ENCODE assay signal across 1 cellular context in the genomic region with DNA sequence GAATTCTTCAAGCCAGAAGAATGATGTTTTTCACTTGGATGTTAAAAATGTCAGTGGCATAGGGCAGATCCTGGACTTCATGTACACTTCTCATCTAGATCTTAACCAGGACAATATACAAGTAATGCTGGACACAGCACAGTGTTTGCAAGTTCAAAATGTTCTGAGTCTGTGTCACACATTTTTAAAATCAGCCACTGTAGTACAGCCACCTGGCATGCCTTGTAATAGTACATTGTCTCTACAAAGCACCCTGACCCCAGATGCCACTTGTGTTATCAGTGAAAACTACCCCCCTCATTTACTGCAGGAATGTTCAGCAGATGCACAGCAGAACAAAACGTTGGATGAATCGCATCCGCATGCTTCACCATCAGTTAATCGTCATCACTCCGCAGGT.
TF ChIP-seq lines count a peak whose summit lies in the region.

No MANE protein-coding gene starts in this region.

TF ChIP-seq in K562, 482 proteins besides CTCF, POLR2A, EP300 and RAD21:
- TF ChIP-seq, protein P1, sequence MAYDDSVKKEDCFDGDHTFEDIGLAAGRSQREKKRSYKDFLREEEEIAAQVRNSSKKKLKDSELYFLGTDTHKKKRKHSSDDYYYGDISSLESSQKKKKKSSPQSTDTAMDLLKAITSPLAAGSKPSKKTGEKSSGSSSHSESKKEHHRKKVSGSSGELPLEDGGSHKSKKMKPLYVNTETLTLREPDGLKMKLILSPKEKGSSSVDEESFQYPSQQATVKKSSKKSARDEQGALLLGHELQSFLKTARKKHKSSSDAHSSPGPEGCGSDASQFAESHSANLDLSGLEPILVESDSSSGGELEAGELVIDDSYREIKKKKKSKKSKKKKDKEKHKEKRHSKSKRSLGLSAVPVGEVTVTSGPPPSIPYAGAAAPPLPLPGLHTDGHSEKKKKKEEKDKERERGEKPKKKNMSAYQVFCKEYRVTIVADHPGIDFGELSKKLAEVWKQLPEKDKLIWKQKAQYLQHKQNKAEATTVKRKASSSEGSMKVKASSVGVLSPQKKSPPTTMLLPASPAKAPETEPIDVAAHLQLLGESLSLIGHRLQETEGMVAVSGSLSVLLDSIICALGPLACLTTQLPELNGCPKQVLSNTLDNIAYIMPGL (CRISPR knock-in tag; IDR thresholded peaks at IDR 0.05): no peak
- TF ChIP-seq ZBTB8A (IDR thresholded peaks at IDR 0.05; ENCODE audit: partially characterized antibody) (no peak), OTX1 (CRISPR knock-in tag; IDR thresholded peaks at IDR 0.05) (no peak), ZNF75A (CRISPR knock-in tag; IDR thresholded peaks at IDR 0.05) (no peak)
- TF ChIP-seq, protein P2, sequence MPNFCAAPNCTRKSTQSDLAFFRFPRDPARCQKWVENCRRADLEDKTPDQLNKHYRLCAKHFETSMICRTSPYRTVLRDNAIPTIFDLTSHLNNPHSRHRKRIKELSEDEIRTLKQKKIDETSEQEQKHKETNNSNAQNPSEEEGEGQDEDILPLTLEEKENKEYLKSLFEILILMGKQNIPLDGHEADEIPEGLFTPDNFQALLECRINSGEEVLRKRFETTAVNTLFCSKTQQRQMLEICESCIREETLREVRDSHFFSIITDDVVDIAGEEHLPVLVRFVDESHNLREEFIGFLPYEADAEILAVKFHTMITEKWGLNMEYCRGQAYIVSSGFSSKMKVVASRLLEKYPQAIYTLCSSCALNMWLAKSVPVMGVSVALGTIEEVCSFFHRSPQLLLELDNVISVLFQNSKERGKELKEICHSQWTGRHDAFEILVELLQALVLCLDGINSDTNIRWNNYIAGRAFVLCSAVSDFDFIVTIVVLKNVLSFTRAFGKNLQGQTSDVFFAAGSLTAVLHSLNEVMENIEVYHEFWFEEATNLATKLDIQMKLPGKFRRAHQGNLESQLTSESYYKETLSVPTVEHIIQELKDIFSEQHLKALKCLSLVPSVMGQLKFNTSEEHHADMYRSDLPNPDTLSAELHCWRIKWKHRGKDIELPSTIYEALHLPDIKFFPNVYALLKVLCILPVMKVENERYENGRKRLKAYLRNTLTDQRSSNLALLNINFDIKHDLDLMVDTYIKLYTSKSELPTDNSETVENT (CRISPR knock-in tag; IDR thresholded peaks at IDR 0.05): no peak
